In the genomic region with DNA sequence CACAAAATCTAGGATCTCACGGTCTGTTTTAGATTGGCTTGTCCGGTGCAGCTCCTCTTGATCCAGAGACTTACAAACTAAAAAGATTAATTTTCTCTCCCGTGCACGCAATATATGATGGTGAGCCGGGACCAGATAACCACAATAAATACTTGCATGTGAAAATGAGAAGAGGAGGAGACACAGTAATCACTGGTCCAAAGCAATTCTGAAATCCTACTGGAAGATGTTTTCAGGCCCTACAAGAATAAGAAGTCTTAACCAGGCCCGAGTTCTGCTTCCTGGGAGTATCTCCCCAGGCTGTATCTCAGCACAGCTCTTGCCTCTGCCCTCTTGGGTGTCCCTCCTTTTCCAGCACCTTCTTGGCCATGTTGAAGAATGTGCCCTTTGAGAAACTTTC, we compare ENCODE assay signal across 9 cellular contexts. TPM values are rescaled to one million over a fixed set of nuclear protein-coding genes. Genes with fewer than 3 reads are reported as not detected.
DNase-seq lines count a peak whose midpoint lies in the region; ATAC-seq and TF ChIP-seq lines count a peak whose summit lies in the region.
"Had no signal": no experiment of that assay in that cellular context is flagged by ENCODE, and none has a peak within 500 bp of the region (broad histone marks: within the 10 kb centered on the region; RNA-seq: fewer than 3 reads in every experiment).

No MANE protein-coding gene starts in this region.

- no peak overlapping the region for H3K27ac ChIP-seq in cardiac muscle cell
- H3K27ac ChIP-seq in right lobe of liver: no peak overlapping the region
- H3K27ac ChIP-seq in upper lobe of left lung: peak overlapping the region in 2 of 4 donors; percentile 84 to 89

- H3K27me3 Mint-ChIP-seq in activated naive CD8-positive, alpha-beta T cell treated with anti-CD3 and anti-CD28 coated beads, Interleukin-2, amount 10 ng/mL, durations not matched to agents 7 days and 5 days: no peaks in the 10 kb centered on the region

- H3K36me3 Mint-ChIP-seq in activated naive CD8-positive, alpha-beta T cell treated with anti-CD3 and anti-CD28 coated beads, Interleukin-2, amount 10 ng/mL, durations not matched to agents 7 days and 5 days: peaks cover 5% of the 10 kb centered on the region

- H3K4me3 ChIP-seq in cardiac muscle cell (peak overlapping the region; percentile 78), right lobe of liver (peak overlapping the region; percentile 97 to 100 (median 100)), upper lobe of left lung (peak overlapping the region in 3 of 4 donors; percentile 77 to 89 (median 79))

- peaks cover 25% of the 10 kb centered on the region for H3K4me1 Mint-ChIP-seq in activated naive CD8-positive, alpha-beta T cell treated with anti-CD3 and anti-CD28 coated beads, Interleukin-2, amount 10 ng/mL, durations not matched to agents 7 days and 5 days

- H3K4me1 ChIP-seq in cardiac muscle cell (ENCODE audit: low read depth): peaks cover 5% of the 10 kb centered on the region
- H3K4me1 ChIP-seq in right lobe of liver: peaks cover 0 to 12% (median 4%) of the 10 kb centered on the region in 4 donors
- peaks cover 14 to 28% (median 15%) of the 10 kb centered on the region in 4 donors for H3K4me1 ChIP-seq in upper lobe of left lung

- 86% methylated on average over 6 of the region's 6 CpGs for WGBS in right lobe of liver (ENCODE audit: insufficient coverage, low coverage, low lambda C conversion rate, missing lambda C conversion rate)
- 85 to 94% methylated on average over 6 of the region's 6 CpGs for WGBS in upper lobe of left lung, 2 donors

- no peak for ATAC-seq in left cardiac atrium
- ATAC-seq in activated naive CD8-positive, alpha-beta T cell treated with anti-CD3 and anti-CD28 coated beads, Interleukin-2, amount 10 ng/mL, durations not matched to agents 7 days and 5 days (ENCODE audit: low read depth): no peak
- ATAC-seq in right lobe of liver: no peak
- no peak for ATAC-seq in upper lobe of left lung (ENCODE audit: low FRiP score in 2 of 2)

- TF ChIP-seq CTCF in cardiac muscle cell (IDR thresholded peaks at IDR 0.05; ENCODE audit: low read depth, low read length) (no peak), right lobe of liver (IDR thresholded peaks at IDR 0.05) (no peak), upper lobe of left lung (IDR thresholded peaks at IDR 0.05) (no peak)

- no peaks in the 10 kb centered on the region for H3K9me3 Mint-ChIP-seq in activated naive CD8-positive, alpha-beta T cell treated with anti-CD3 and anti-CD28 coated beads, Interleukin-2, amount 10 ng/mL, durations not matched to agents 7 days and 5 days

- POLR2A ChIA-PET in activated naive CD8-positive, alpha-beta T cell treated with anti-CD3 and anti-CD28 coated beads, Interleukin-2, amount 10 ng/mL, durations not matched to agents 7 days and 5 days (lab: Charles Lee): interaction anchor here (0.7 to 4.4 kb wide), 4 partner anchors 9 to 348 kb away, joined by 3 to 51 read pairs (median 3); partner anchors contain the start of gene NDUFV3

- intact Hi-C loops in left cardiac atrium (cut with DNase I) (no loop called here), right lobe of liver (cut with DNase I) (no loop called here)

- H3K9me3 ChIP-seq in cardiac muscle cell (ENCODE audit: low read depth) (no peaks in the 10 kb centered on the region), right lobe of liver (no peaks in the 10 kb centered on the region), upper lobe of left lung (no peaks in the 10 kb centered on the region)

- TF ChIP-seq EP300 in upper lobe of left lung (IDR thresholded peaks at IDR 0.05): no peak

- no peaks in the 10 kb centered on the region for H3K36me3 ChIP-seq in cardiac muscle cell
- peaks cover 0 to 1% (median 0%) of the 10 kb centered on the region in 4 donors for H3K36me3 ChIP-seq in right lobe of liver
- H3K36me3 ChIP-seq in upper lobe of left lung: peaks cover 0 to 7% (median 5%) of the 10 kb centered on the region in 4 donors

- H3K4me3 Mint-ChIP-seq in activated naive CD8-positive, alpha-beta T cell treated with anti-CD3 and anti-CD28 coated beads, Interleukin-2, amount 10 ng/mL, durations not matched to agents 7 days and 5 days: peak overlapping the region; percentile 97

- peak overlapping the region; percentile 98 for H3K27ac Mint-ChIP-seq in activated naive CD8-positive, alpha-beta T cell treated with anti-CD3 and anti-CD28 coated beads, Interleukin-2, amount 10 ng/mL, durations not matched to agents 7 days and 5 days

- TF ChIP-seq POLR2A in right lobe of liver (IDR thresholded peaks at IDR 0.05) (no peak), upper lobe of left lung (IDR thresholded peaks at IDR 0.05) (no peak)

- H3K27me3 ChIP-seq in cardiac muscle cell: no peaks in the 10 kb centered on the region
- no peaks in the 10 kb centered on the region for H3K27me3 ChIP-seq in right lobe of liver
- H3K27me3 ChIP-seq in upper lobe of left lung: no peaks in the 10 kb centered on the region

- DNase-seq in cardiac muscle cell (ENCODE audit: low read depth in 1 of 2, low spot score in 1 of 2) (no peak), left cardiac atrium (no peak), right lobe of liver (no peak), upper lobe of left lung (no peak), DMS79 treated with DMSO at 0.1 percent for 48 hours (lab: John Stamatoyannopoulos, UW) (no peak), NCI-H82 treated with DMSO at 0.1 percent for 48 hours (lab: John Stamatoyannopoulos, UW; ENCODE audit: unreplicated experiment) (no peak), anterior cingulate cortex (lab: John Stamatoyannopoulos, UW) (no peak)
- no peak for DNase-seq in activated naive CD8-positive, alpha-beta T cell treated with anti-CD3 and anti-CD28 coated beads, Interleukin-2, amount 10 ng/mL, durations not matched to agents 7 days and 5 days
- DNase-seq: NCI-H226 had no signal

RNA-seq across cellular contexts. Expression of gene WDR4, which starts 1.0 kb away (rescaled TPM):
- 8.1 and 8.8 TPM in 2 replicates for total RNA-seq in cardiac muscle cell
- 5.5 and 9.3 TPM in 2 replicates for polyA plus RNA-seq in cardiac muscle cell
- 1 to 10 TPM; 6.5 to 9.9 TPM for total RNA-seq in left cardiac atrium
- total RNA-seq in activated naive CD8-positive, alpha-beta T cell treated with anti-CD3 and anti-CD28 coated beads, Interleukin-2, amount 10 ng/mL, durations not matched to agents 7 days and 5 days: 10 to 100 TPM; 27.2 to 28.5 TPM
- total RNA-seq in right lobe of liver: 10 to 100 TPM in 1 of 6 experiments, 1 to 10 TPM in 5; 6.3 to 10.5 (median 8.0) TPM
- total RNA-seq in upper lobe of left lung: 10 to 100 TPM; 10.2 to 49.2 (median 18.6) TPM

RNA-seq across cellular contexts. Expression of gene NDUFV3, which starts 12.8 kb away (rescaled TPM):
- total RNA-seq in cardiac muscle cell: 28.9 and 50.5 TPM in 2 replicates
- 47.5 and 55.1 TPM in 2 replicates for polyA plus RNA-seq in cardiac muscle cell
- total RNA-seq in left cardiac atrium: 10 to 100 TPM; 46.4 to 49.7 TPM
- total RNA-seq in activated naive CD8-positive, alpha-beta T cell treated with anti-CD3 and anti-CD28 coated beads, Interleukin-2, amount 10 ng/mL, durations not matched to agents 7 days and 5 days: 10 to 100 TPM; 27.1 to 30.5 TPM
- 10 to 100 TPM; 18.9 to 39.1 (median 23.6) TPM for total RNA-seq in right lobe of liver
- 10 to 100 TPM; 33.7 to 97.4 (median 44.9) TPM for total RNA-seq in upper lobe of left lung

RNA-seq across cellular contexts. Expression of gene ERVH48-1, which starts 45.1 kb away (rescaled TPM):
- 0.07 and 0.42 TPM in 2 replicates for total RNA-seq in cardiac muscle cell
- 0.11 and 0.24 TPM in 2 replicates for polyA plus RNA-seq in cardiac muscle cell
- not detected for total RNA-seq in left cardiac atrium
- under 1 TPM; 0.20 to 0.55 TPM for total RNA-seq in activated naive CD8-positive, alpha-beta T cell treated with anti-CD3 and anti-CD28 coated beads, Interleukin-2, amount 10 ng/mL, durations not matched to agents 7 days and 5 days
- total RNA-seq in right lobe of liver: under 1 TPM in 2 of 6 experiments, not detected in 4; 0.09 to 0.10 TPM
- total RNA-seq in upper lobe of left lung: under 1 TPM in 4 of 6 donors, not detected in 2; 0.09 to 0.33 (median 0.15) TPM
